ENCODE assay signal across 25 cellular contexts in genomic region chr22:31094741-31095140, GRCh38. TPM values are rescaled to one million over a fixed set of nuclear protein-coding genes. Genes with fewer than 3 reads are reported as not detected.
"Had no signal": no experiment of that assay in that cellular context is flagged by ENCODE, and none has a peak within 500 bp of the region (broad histone marks: within the 10 kb centered on the region; RNA-seq: fewer than 3 reads in every experiment).

No MANE protein-coding gene starts in this region.

- H3K9me3 ChIP-seq: left lung, ovary, prostate gland, right lobe of liver, SJSA1, thyroid gland had no signal

- H3K4me3 Mint-ChIP-seq: activated naive CD8-positive, alpha-beta T cell treated with anti-CD3 and anti-CD28 coated beads, Interleukin-2, amount 10 ng/mL, durations not matched to agents 7 days and 5 days; activated T-cell treated with anti-CD3 and anti-CD28 coated beads, Interleukin-2, amount 50 U/mL, for 24 hours; activated T-helper 17 cell treated with anti-CD3 and anti-CD28 coated beads, Interleukin-2, amount 50 U/mL, for 72 hours; mesothelial cell of epicardium; natural killer cell treated with Interleukin-12 subunit alpha and Interleukin-12 subunit beta and Interleukin-15 and Interleukin-18, amount 100 ng/mL, for 72 hours; stimulated activated naive B cell treated with anti-CD40 and anti-IgM and Interleukin-4, amounts not matched to agents 10 μg/mL and 1 μg/mL and 100 μg/mL, for 72 hours had no signal

- H3K27me3 ChIP-seq: left lung, ovary, right lobe of liver, SJSA1, thyroid gland had no signal

- H3K4me1 Mint-ChIP-seq: activated naive CD8-positive, alpha-beta T cell treated with anti-CD3 and anti-CD28 coated beads, Interleukin-2, amount 10 ng/mL, durations not matched to agents 7 days and 5 days; activated T-helper 17 cell treated with anti-CD3 and anti-CD28 coated beads, Interleukin-2, amount 50 U/mL, for 72 hours; mesothelial cell of epicardium had no signal

- H3K4me3 ChIP-seq: left lung, ovary, prostate gland, right lobe of liver, SJSA1, smooth muscle cell, thyroid gland had no signal

- H3K36me3 Mint-ChIP-seq: natural killer cell treated with Interleukin-12 subunit alpha and Interleukin-12 subunit beta and Interleukin-15 and Interleukin-18, amount 100 ng/mL, for 72 hours had no signal

- H3K36me3 ChIP-seq: ovary had no signal

- H3K27ac ChIP-seq: left lung, right lobe of liver, SJSA1 had no signal

- H3K27me3 Mint-ChIP-seq: activated naive CD8-positive, alpha-beta T cell treated with anti-CD3 and anti-CD28 coated beads, Interleukin-2, amount 10 ng/mL, durations not matched to agents 7 days and 5 days; activated T-cell treated with anti-CD3 and anti-CD28 coated beads, Interleukin-2, amount 50 U/mL, for 24 hours; activated T-helper 17 cell treated with anti-CD3 and anti-CD28 coated beads, Interleukin-2, amount 50 U/mL, for 72 hours; natural killer cell treated with Interleukin-12 subunit alpha and Interleukin-12 subunit beta and Interleukin-15 and Interleukin-18, amount 100 ng/mL, for 72 hours; stimulated activated naive B cell treated with anti-CD40 and anti-IgM and Interleukin-4, amounts not matched to agents 10 μg/mL and 1 μg/mL and 100 μg/mL, for 72 hours had no signal

- ATAC-seq: activated T-helper 17 cell treated with anti-CD3 and anti-CD28 coated beads, Interleukin-2, amount 50 U/mL, for 72 hours; left lung; natural killer cell treated with Interleukin-12 subunit alpha and Interleukin-12 subunit beta and Interleukin-15 and Interleukin-18, amount 100 ng/mL, for 72 hours; right lobe of liver had no signal

- H3K27ac Mint-ChIP-seq: activated naive CD8-positive, alpha-beta T cell treated with anti-CD3 and anti-CD28 coated beads, Interleukin-2, amount 10 ng/mL, durations not matched to agents 7 days and 5 days; activated T-cell treated with anti-CD3 and anti-CD28 coated beads, Interleukin-2, amount 50 U/mL, for 24 hours; activated T-helper 17 cell treated with anti-CD3 and anti-CD28 coated beads, Interleukin-2, amount 50 U/mL, for 72 hours; mesothelial cell of epicardium; natural killer cell treated with Interleukin-12 subunit alpha and Interleukin-12 subunit beta and Interleukin-15 and Interleukin-18, amount 100 ng/mL, for 72 hours; stimulated activated naive B cell treated with anti-CD40 and anti-IgM and Interleukin-4, amounts not matched to agents 10 μg/mL and 1 μg/mL and 100 μg/mL, for 72 hours had no signal

- H3K4me1 ChIP-seq: left lung, prostate gland, right lobe of liver, SJSA1 had no signal

- DNase-seq: activated CD4-positive, alpha-beta T cell treated with anti-CD3 and anti-CD28 coated beads for 1 hour; activated CD4-positive, alpha-beta T cell treated with anti-CD3 and anti-CD28 coated beads, Interleukin-2, amount 50 U/mL, for 1 hour; activated CD8-positive, alpha-beta memory T cell treated with anti-CD3 and anti-CD28 coated beads for 24 hours; activated CD8-positive, alpha-beta memory T cell treated with anti-CD3 and anti-CD28 coated beads, Interleukin-2, amount 50 U/mL, for 4 hours; activated naive CD4-positive, alpha-beta T cell; activated naive CD8-positive, alpha-beta T cell treated with anti-CD3 and anti-CD28 coated beads, Interleukin-2, amount 10 ng/mL, durations not matched to agents 7 days and 5 days; activated T-cell treated with anti-CD3 and anti-CD28 coated beads, Interleukin-2, amount 50 U/mL, for 24 hours; erythroblast; kidney; left lung; mammary epithelial cell; right lobe of liver; stimulated activated CD4-positive, alpha-beta T cell treated with anti-CD3 and anti-CD28 coated beads, Interleukin-15, amount 100 ng/mL, for 24 hours; stimulated activated naive B cell treated with anti-CD40 and anti-IgM and Interleukin-4, amounts not matched to agents 10 μg/mL and 1 μg/mL and 100 μg/mL, for 72 hours; T-helper 1 cell had no signal

- H3K9me3 Mint-ChIP-seq: activated naive CD8-positive, alpha-beta T cell treated with anti-CD3 and anti-CD28 coated beads, Interleukin-2, amount 10 ng/mL, durations not matched to agents 7 days and 5 days; activated T-cell treated with anti-CD3 and anti-CD28 coated beads, Interleukin-2, amount 50 U/mL, for 24 hours; activated T-helper 17 cell treated with anti-CD3 and anti-CD28 coated beads, Interleukin-2, amount 50 U/mL, for 72 hours; mesothelial cell of epicardium; natural killer cell treated with Interleukin-12 subunit alpha and Interleukin-12 subunit beta and Interleukin-15 and Interleukin-18, amount 100 ng/mL, for 72 hours; stimulated activated naive B cell treated with anti-CD40 and anti-IgM and Interleukin-4, amounts not matched to agents 10 μg/mL and 1 μg/mL and 100 μg/mL, for 72 hours had no signal

RNA-seq across cellular contexts. Expression of gene PLA2G3, which starts 45.6 kb away (rescaled TPM):
- total RNA-seq: activated naive CD8-positive, alpha-beta T cell treated with anti-CD3 and anti-CD28 coated beads, Interleukin-2, amount 10 ng/mL, durations not matched to agents 7 days and 5 days; activated T-helper 17 cell treated with anti-CD3 and anti-CD28 coated beads, Interleukin-2, amount 50 U/mL, for 72 hours; cerebellum; kidney; mammary epithelial cell; natural killer cell treated with Interleukin-12 subunit alpha and Interleukin-12 subunit beta and Interleukin-15 and Interleukin-18, amount 100 ng/mL, for 72 hours; right lobe of liver; SJSA1; urinary bladder had no signal
- polyA plus RNA-seq: mammary epithelial cell, ovary, smooth muscle cell, urinary bladder had no signal
